13 cellular contexts compared by ENCODE assay signal in genomic region chr22:27226666-27227065, GRCh38.
"Had no signal": no experiment of that assay in that cellular context is flagged by ENCODE, and none has a peak within 500 bp of the region (broad histone marks: within the 10 kb centered on the region; RNA-seq: fewer than 3 reads in every experiment).

No MANE protein-coding gene starts in this region.

- H3K4me3 Mint-ChIP-seq: activated CD4-positive, alpha-beta memory T cell treated with anti-CD3 and anti-CD28 coated beads, Interleukin-2, amount 10 ng/mL, durations not matched to agents 7 days and 5 days; stimulated activated naive CD8-positive, alpha-beta T cell treated with anti-CD3 and anti-CD28 coated beads, Interleukin-15, Interleukin-2, amounts not matched to agents 100 ng/mL and 50 ng/mL, for 24 hours had no signal

- H3K27ac Mint-ChIP-seq: activated CD4-positive, alpha-beta memory T cell treated with anti-CD3 and anti-CD28 coated beads, Interleukin-2, amount 10 ng/mL, durations not matched to agents 7 days and 5 days; stimulated activated naive CD8-positive, alpha-beta T cell treated with anti-CD3 and anti-CD28 coated beads, Interleukin-15, Interleukin-2, amounts not matched to agents 100 ng/mL and 50 ng/mL, for 24 hours had no signal

- H3K9me3 ChIP-seq: ovary had no signal

- H3K4me1 Mint-ChIP-seq: activated CD4-positive, alpha-beta memory T cell treated with anti-CD3 and anti-CD28 coated beads, Interleukin-2, amount 10 ng/mL, durations not matched to agents 7 days and 5 days had no signal

- H3K27me3 ChIP-seq: esophagus muscularis mucosa, ovary, upper lobe of left lung had no signal

- H3K4me1 ChIP-seq: foreskin keratinocyte, upper lobe of left lung had no signal

- DNase-seq: activated CD4-positive, alpha-beta memory T cell treated with anti-CD3 and anti-CD28 coated beads, Interleukin-2, amount 10 ng/mL, durations not matched to agents 7 days and 5 days; activated CD4-positive, alpha-beta T cell treated with anti-CD3 and anti-CD28 coated beads for 1 hour; activated naive CD4-positive, alpha-beta T cell; activated T-cell treated with anti-CD3 and anti-CD28 coated beads, Interleukin-2, amount 50 U/mL, for 48 hours; caudate nucleus; head of caudate nucleus; ovary; stimulated activated CD4-positive, alpha-beta T cell treated with anti-CD3 and anti-CD28 coated beads, Interleukin-4, amount 100 ng/mL, for 24 hours; upper lobe of left lung had no signal

- ATAC-seq: foreskin keratinocyte, left lobe of liver had no signal

- H3K4me3 ChIP-seq: esophagus muscularis mucosa, ovary, upper lobe of left lung had no signal

- H3K36me3 ChIP-seq: esophagus muscularis mucosa, ovary, upper lobe of left lung had no signal

- H3K27me3 Mint-ChIP-seq: activated CD4-positive, alpha-beta memory T cell treated with anti-CD3 and anti-CD28 coated beads, Interleukin-2, amount 10 ng/mL, durations not matched to agents 7 days and 5 days had no signal

- H3K27ac ChIP-seq: esophagus muscularis mucosa, foreskin keratinocyte, ovary, upper lobe of left lung had no signal

- H3K9me3 Mint-ChIP-seq: stimulated activated naive CD8-positive, alpha-beta T cell treated with anti-CD3 and anti-CD28 coated beads, Interleukin-15, Interleukin-2, amounts not matched to agents 100 ng/mL and 50 ng/mL, for 24 hours had no signal
